Comparison of ENCODE assay signal across 8 cellular contexts in the genomic region with DNA sequence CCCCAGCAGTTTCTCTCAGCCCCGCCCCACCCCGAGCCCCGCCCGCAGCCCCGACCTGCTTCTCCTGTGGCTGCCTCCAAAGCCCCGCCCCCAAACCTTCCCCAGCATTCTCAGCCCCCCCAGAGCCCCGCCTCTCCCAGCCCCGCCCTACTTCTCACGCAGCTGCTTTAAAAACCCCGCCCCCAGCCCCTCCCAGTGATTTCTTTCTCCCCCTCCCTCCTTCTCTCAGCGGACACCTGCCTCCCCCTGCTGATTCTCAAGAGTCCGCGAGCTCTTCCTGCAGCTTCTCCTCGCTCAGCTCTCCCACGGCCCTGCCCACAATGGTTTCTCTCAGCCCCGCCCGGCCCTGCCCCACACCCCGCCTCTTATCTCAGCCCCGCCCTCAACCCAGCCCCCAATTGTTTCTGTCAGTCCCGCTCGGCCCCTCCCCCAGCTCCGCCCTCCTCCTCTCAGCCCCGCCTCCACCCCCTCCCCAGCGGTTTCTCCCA. TPM values are rescaled to one million over a fixed set of nuclear protein-coding genes. Genes with fewer than 3 reads are reported as not detected.
A peak's percentile ranks its signal among the peaks of the same experiment; 100 is the strongest.
DNase-seq lines count a peak whose midpoint lies in the region; TF ChIP-seq lines count a peak whose summit lies in the region.

No MANE protein-coding gene starts in this region.

- H2AFZ ChIP-seq in GM23248 (peak overlapping the region; percentile 89), MM.1S (ENCODE audit: low read length) (peak overlapping the region; percentile 65; the same call in 1 of the 2 replicates), SK-N-SH (ENCODE audit: low read depth) (0 out of 2 replicates have a peak overlapping the region, but pooled peaks have one; percentile 54), osteoblast (ENCODE audit: low read length) (no peak overlapping the region)

- H3K9me2 ChIP-seq in GM23248 (ENCODE audit: insufficient read depth), result no peaks in the 10 kb centered on the region
- no peaks in the 10 kb centered on the region for H3K9me2 ChIP-seq in MM.1S (replicated peaks; ENCODE audit: insufficient read depth, low read length)
- no peaks in the 10 kb centered on the region for H3K9me2 ChIP-seq in SK-N-SH

- intact Hi-C loops in Caco-2 (cut with micrococcal nuclease; ENCODE audit: unreplicated experiment) (no loop called here), testis (cut with DNase I; ENCODE audit: low total_unique reads) (no loop called here)

- TF ChIP-seq RAD21 in SK-N-SH (IDR thresholded peaks at IDR 0.05; ENCODE audit: low read length), result no peak

- H4K20me1 ChIP-seq in GM23248 (ENCODE audit: insufficient read depth) (no peaks in the 10 kb centered on the region), MM.1S (ENCODE audit: insufficient read depth, low read length) (no peaks in the 10 kb centered on the region), SK-N-SH (ENCODE audit: insufficient read depth) (no peaks in the 10 kb centered on the region), osteoblast (ENCODE audit: insufficient read depth, low read length) (no peaks in the 10 kb centered on the region)

- no peaks in the 10 kb centered on the region for H3K4me1 Mint-ChIP-seq in Caco-2 (ENCODE audit: low read depth, unreplicated experiment)
- no peaks in the 10 kb centered on the region for H3K4me1 Mint-ChIP-seq in activated naive CD4-positive, alpha-beta T cell treated with anti-CD3 and anti-CD28 coated beads, Interleukin-2, amount 50 U/mL, for 24 hours
- H3K4me1 Mint-ChIP-seq in glutamatergic neuron (ENCODE audit: low read depth, unreplicated experiment), result no peaks in the 10 kb centered on the region

- H3K79me2 ChIP-seq in GM23248 (ENCODE audit: insufficient read depth), result 0 out of 2 replicates have a peak, but pooled peaks cover 8% of the 10 kb centered on the region
- H3K79me2 ChIP-seq in MM.1S (ENCODE audit: low read length), result peaks cover 7% of the 10 kb centered on the region; the same call in 1 of the 2 replicates
- no peaks in the 10 kb centered on the region for H3K79me2 ChIP-seq in SK-N-SH (ENCODE audit: insufficient read depth)
- H3K79me2 ChIP-seq in osteoblast (ENCODE audit: insufficient read depth, low read length), result peaks cover 4% of the 10 kb centered on the region

- TF ChIP-seq CTCF in Caco-2 (IDR thresholded peaks at IDR 0.05; ENCODE audit: insufficient read depth in 1 of 2, low read depth in 1 of 2, low read length in 1 of 2, severe bottlenecking in 1 of 2, unreplicated experiment in 1 of 2) (no peak), MM.1S (IDR thresholded peaks at IDR 0.05; ENCODE audit: low read length) (no peak), SK-N-SH (IDR thresholded peaks at IDR 0.05) (no peak), glutamatergic neuron (IDR thresholded peaks at IDR 0.05; ENCODE audit: partially characterized antibody, unreplicated experiment) (no peak), osteoblast (IDR thresholded peaks at IDR 0.05; ENCODE audit: extremely low read depth, low read depth, low read length) (no peak), testis (IDR thresholded peaks at IDR 0.05) (no peak)

- H3K27ac Mint-ChIP-seq in Caco-2 (ENCODE audit: unreplicated experiment) (peak overlapping the region; percentile 98), glutamatergic neuron (ENCODE audit: unreplicated experiment) (peak overlapping the region; percentile 98)
- peak overlapping the region; percentile 96 for H3K27ac Mint-ChIP-seq in activated naive CD4-positive, alpha-beta T cell treated with anti-CD3 and anti-CD28 coated beads, Interleukin-2, amount 50 U/mL, for 24 hours

- DNase-seq in Caco-2 (peak; percentile 84 to 92), GM23248 (peak; percentile 91), MM.1S (peak; percentile 81), SK-N-SH (peak; percentile 84), glutamatergic neuron (peak; percentile 88), osteoblast (ENCODE audit: insufficient read length, low spot score, missing footprints) (peak; percentile 88), testis (peak; percentile 96)

- POLR2A ChIA-PET in Caco-2 (lab: Charles Lee), result interaction anchor here (0.5 to 2.1 kb wide), 7 partner anchors 12 to 1693 kb away, joined by 3 to 7 read pairs (median 4); no protein-coding TSS in a partner anchor
- POLR2A ChIA-PET in SK-N-SH (lab: Yijun Ruan, JAX), result interaction anchor here (0.8 to 2.7 kb wide), 5 partner anchors 12 to 398 kb away, joined by 3 to 18 read pairs (median 7); a partner anchor contains a TSS

- 1% methylated on average over 24 of the region's 24 CpGs; no CpG with 5 or more reads in 1 of the 2 experiments for WGBS in GM23248 (ENCODE audit: low coverage in 1 of 2, low lambda C conversion rate in 2 of 2, missing lambda C conversion rate in 2 of 2), 2 experiments
- WGBS in SK-N-SH (ENCODE audit: low lambda C conversion rate), result 25% methylated on average over 24 of the region's 24 CpGs
- 0 to 20% methylated on average over 1 of the region's 24 CpGs for WGBS in testis, 2 donors

- H3K9ac ChIP-seq in GM23248 (peak overlapping the region; percentile 92), MM.1S (ENCODE audit: low read length) (peak overlapping the region; percentile 96), SK-N-SH (peak overlapping the region; percentile 69; the same call in 1 of the 2 replicates)

- H3K4me1 ChIP-seq in Caco-2 (no peaks in the 10 kb centered on the region), GM23248 (ENCODE audit: insufficient read depth) (no peaks in the 10 kb centered on the region), MM.1S (ENCODE audit: low read length) (no peaks in the 10 kb centered on the region), SK-N-SH (ENCODE audit: control insufficient read depth in 1 of 2, insufficient read depth in 2 of 2, low read depth in 1 of 2, low read length in 1 of 2) (peaks cover 0 to 7% of the 10 kb centered on the region in 2 experiments; a peak in 1 of 4 replicates), osteoblast (ENCODE audit: insufficient read depth, low read length) (peaks cover 4% of the 10 kb centered on the region), testis (peaks cover 3% of the 10 kb centered on the region)

- in situ Hi-C loops in GM23248 (cut with MboI), result no loop called here

- H3K27me3 ChIP-seq in Caco-2 (replicated peaks; ENCODE audit: control insufficient read depth, insufficient read depth, low read length) (no peaks in the 10 kb centered on the region), GM23248 (replicated peaks; ENCODE audit: insufficient read depth) (no peaks in the 10 kb centered on the region), MM.1S (replicated peaks; ENCODE audit: insufficient read depth, low read length) (no peaks in the 10 kb centered on the region), SK-N-SH (ENCODE audit: insufficient read depth) (no peaks in the 10 kb centered on the region), osteoblast (ENCODE audit: insufficient read depth, low read length) (no peaks in the 10 kb centered on the region), testis (no peaks in the 10 kb centered on the region)

- H3K36me3 ChIP-seq in Caco-2 (ENCODE audit: control insufficient read depth, insufficient read depth, low read length), result no peaks in the 10 kb centered on the region
- H3K36me3 ChIP-seq in GM23248 (ENCODE audit: low read depth), result no peaks in the 10 kb centered on the region
- no peaks in the 10 kb centered on the region for H3K36me3 ChIP-seq in MM.1S (replicated peaks; ENCODE audit: insufficient read depth, low read length)
- H3K36me3 ChIP-seq in SK-N-SH (replicated peaks in 1 of 2; ENCODE audit: control insufficient read depth in 1 of 2, insufficient read depth in 2 of 2, low read length in 1 of 2), result no peaks in the 10 kb centered on the region
- no peaks in the 10 kb centered on the region for H3K36me3 ChIP-seq in osteoblast (ENCODE audit: insufficient read depth, low read length)
- H3K36me3 ChIP-seq in testis (ENCODE audit: low read depth, missing control alignments), result no peaks in the 10 kb centered on the region

- no peak for TF ChIP-seq POLR2A in testis (IDR thresholded peaks at IDR 0.05)

- H3K4me2 ChIP-seq in GM23248 (ENCODE audit: unreplicated experiment) (no peak overlapping the region), MM.1S (ENCODE audit: low read depth, low read length) (peak overlapping the region; percentile 63; the same call in 1 of the 2 replicates), SK-N-SH (peak overlapping the region; percentile 78; the same call in 1 of the 2 replicates), osteoblast (ENCODE audit: insufficient read depth, low read length) (peak overlapping the region; percentile 57)

- H3K4me3 Mint-ChIP-seq in Caco-2 (ENCODE audit: unreplicated experiment) (peak overlapping the region; percentile 89), glutamatergic neuron (ENCODE audit: unreplicated experiment) (peak overlapping the region; percentile 90)
- H3K4me3 Mint-ChIP-seq in activated naive CD4-positive, alpha-beta T cell treated with anti-CD3 and anti-CD28 coated beads, Interleukin-2, amount 50 U/mL, for 24 hours, result peak overlapping the region; percentile 85

- no peak for TF ChIP-seq EP300 in SK-N-SH (IDR thresholded peaks at IDR 0.05; ENCODE audit: borderline replicate concordance in 1 of 2, low read depth in 1 of 2, low read length in 1 of 2)

- no peaks in the 10 kb centered on the region for H3K9me3 ChIP-seq in Caco-2
- no peaks in the 10 kb centered on the region for H3K9me3 ChIP-seq in GM23248 (ENCODE audit: low read depth)
- H3K9me3 ChIP-seq in MM.1S (replicated peaks; ENCODE audit: insufficient read depth, low read length), result no peaks in the 10 kb centered on the region
- H3K9me3 ChIP-seq in SK-N-SH, result no peaks in the 10 kb centered on the region
- no peaks in the 10 kb centered on the region for H3K9me3 ChIP-seq in osteoblast (ENCODE audit: low read depth, low read length)
- H3K9me3 ChIP-seq in testis, result no peaks in the 10 kb centered on the region

- H3K36me3 Mint-ChIP-seq in Caco-2 (ENCODE audit: insufficient read depth, unreplicated experiment) (peaks cover 6% of the 10 kb centered on the region), glutamatergic neuron (ENCODE audit: unreplicated experiment) (no peaks in the 10 kb centered on the region)
- H3K36me3 Mint-ChIP-seq in activated naive CD4-positive, alpha-beta T cell treated with anti-CD3 and anti-CD28 coated beads, Interleukin-2, amount 50 U/mL, for 24 hours, result no peaks in the 10 kb centered on the region

- H3K9me3 Mint-ChIP-seq in Caco-2 (ENCODE audit: unreplicated experiment) (no peaks in the 10 kb centered on the region), glutamatergic neuron (ENCODE audit: unreplicated experiment) (peaks cover 4% of the 10 kb centered on the region)
- H3K9me3 Mint-ChIP-seq in activated naive CD4-positive, alpha-beta T cell treated with anti-CD3 and anti-CD28 coated beads, Interleukin-2, amount 50 U/mL, for 24 hours, result no peaks in the 10 kb centered on the region

- H3K27me3 Mint-ChIP-seq in Caco-2 (ENCODE audit: insufficient read depth, unreplicated experiment), result no peaks in the 10 kb centered on the region
- no peaks in the 10 kb centered on the region for H3K27me3 Mint-ChIP-seq in activated naive CD4-positive, alpha-beta T cell treated with anti-CD3 and anti-CD28 coated beads, Interleukin-2, amount 50 U/mL, for 24 hours
- no peaks in the 10 kb centered on the region for H3K27me3 Mint-ChIP-seq in glutamatergic neuron (ENCODE audit: unreplicated experiment)

- BruUV-seq in Caco-2 (replicated peaks; lab: Mats Ljungman, UMichigan), result no TSS peak

- H3F3A ChIP-seq in GM23248 (ENCODE audit: insufficient read depth) (no peaks in the 10 kb centered on the region), MM.1S (ENCODE audit: insufficient read depth, low read length) (0 out of 2 replicates have a peak, but pooled peaks cover 4% of the 10 kb centered on the region), SK-N-SH (replicated peaks; ENCODE audit: insufficient read depth) (no peaks in the 10 kb centered on the region)

- H3K27ac ChIP-seq in GM23248 (peak overlapping the region; percentile 99), MM.1S (ENCODE audit: low read length) (peak overlapping the region; percentile 98), SK-N-SH (ENCODE audit: low read depth in 2 of 2, low read length in 1 of 2) (peak overlapping the region; percentile 88 to 93), osteoblast (ENCODE audit: low read depth, low read length) (peak overlapping the region; percentile 91), testis (peak overlapping the region; percentile 86 to 88)

- H3K4me3 ChIP-seq in Caco-2 (ENCODE audit: low read depth, low read length) (peak overlapping the region; percentile 77), GM23248 (peak overlapping the region; percentile 96), MM.1S (ENCODE audit: low read length) (peak overlapping the region; percentile 83), SK-N-SH (ENCODE audit: low read depth in 2 of 2, low read length in 1 of 2) (peak overlapping the region; percentile 63 to 73), osteoblast (ENCODE audit: insufficient read depth, low read length) (peak overlapping the region; percentile 82), testis (peak overlapping the region; percentile 54 to 65)

- CTCF ChIA-PET in Caco-2 (lab: Charles Lee), result interaction anchor here (0.6 to 2.6 kb wide), 6 partner anchors 12 to 886 kb away, joined by 5 to 36 read pairs (median 6); a partner anchor contains a TSS
- CTCF ChIA-PET in SK-N-SH (lab: Yijun Ruan, JAX), result interaction anchor here (1.0 to 1.8 kb wide), 2 partner anchors 34 to 36 kb away, joined by 3 to 5 read pairs; a partner anchor contains a TSS

RNA-seq across cellular contexts. Expression of a gene that starts 0.6 kb away (rescaled TPM):
- total RNA-seq in Caco-2 (2022), result 7.1 and 10.2 TPM in 2 replicates
- 10.4 and 10.6 TPM in 2 replicates for total RNA-seq in GM23248 (2014; rRNA removed; shearing (Covaris generic))
- 12.0 and 12.3 TPM in 2 replicates for polyA plus RNA-seq in GM23248 (2016; fragmentation: Nextera tagmentation; extraction: Ambion mirVana)
- 16.3 and 16.5 TPM in 2 replicates for polyA plus RNA-seq in SK-N-SH (2012; rRNA removed)
- polyA plus RNA-seq in SK-N-SH (2012; cell fraction: cytosol; rRNA removed), result 12.3 and 12.8 TPM in 2 replicates
- polyA plus RNA-seq in SK-N-SH (2012; cell fraction: nucleus; rRNA removed), result 43.3 and 55.3 TPM in 2 replicates
- 27.7 TPM for total RNA-seq in glutamatergic neuron (ENCODE audit: unreplicated experiment)
- total RNA-seq in osteoblast, result 12.1 and 13.0 TPM in 2 replicates
- 10 to 100 TPM; 10.6 to 12.0 TPM for total RNA-seq in testis
- 13.4 TPM for polyA plus RNA-seq in testis (ENCODE audit: insufficient read depth, low read depth, low replicate concordance)

RNA-seq across cellular contexts. Expression of a gene that starts 9.5 kb away (rescaled TPM):
- total RNA-seq in Caco-2 (2022) (not detected in 2 replicates), glutamatergic neuron (ENCODE audit: unreplicated experiment) (not detected), osteoblast (not detected in 2 replicates), testis (1 to 10 TPM; 5.6 to 8.7 TPM)
- not detected in 2 replicates for total RNA-seq in GM23248 (2014; rRNA removed; shearing (Covaris generic))
- polyA plus RNA-seq in GM23248 (2016; fragmentation: Nextera tagmentation; extraction: Ambion mirVana) (not detected in 2 replicates), SK-N-SH (2012; rRNA removed) (not detected in 2 replicates), testis (ENCODE audit: insufficient read depth, low read depth, low replicate concordance) (16.6 TPM)
- not detected in 2 replicates for polyA plus RNA-seq in SK-N-SH (2012; cell fraction: cytosol; rRNA removed)
- not detected in 2 replicates for polyA plus RNA-seq in SK-N-SH (2012; cell fraction: nucleus; rRNA removed)

RNA-seq across cellular contexts. Expression of a gene that starts 35.1 kb away (rescaled TPM):
- total RNA-seq in Caco-2 (2022) (35.1 and 37.8 TPM in 2 replicates), glutamatergic neuron (ENCODE audit: unreplicated experiment) (86.4 TPM), osteoblast (48.9 and 50.4 TPM in 2 replicates), testis (10 to 100 TPM; 30.2 to 38.4 TPM)
- total RNA-seq in GM23248 (2014; rRNA removed; shearing (Covaris generic)), result 38.2 and 47.7 TPM in 2 replicates
- polyA plus RNA-seq in GM23248 (2016; fragmentation: Nextera tagmentation; extraction: Ambion mirVana) (78.4 and 79.5 TPM in 2 replicates), SK-N-SH (2012; rRNA removed) (78.4 and 103 TPM in 2 replicates), testis (ENCODE audit: insufficient read depth, low read depth, low replicate concordance) (25.3 TPM)
- polyA plus RNA-seq in SK-N-SH (2012; cell fraction: cytosol; rRNA removed), result 80.5 and 85.0 TPM in 2 replicates
- 84.6 and 97.3 TPM in 2 replicates for polyA plus RNA-seq in SK-N-SH (2012; cell fraction: nucleus; rRNA removed)

RNA-seq across cellular contexts. Expression of a gene that starts 47.1 kb away (rescaled TPM):
- not detected in 2 replicates for total RNA-seq in Caco-2 (2022)
- not detected in 2 replicates for total RNA-seq in GM23248 (2014; rRNA removed; shearing (Covaris generic))
- not detected in 2 replicates for polyA plus RNA-seq in GM23248 (2016; fragmentation: Nextera tagmentation; extraction: Ambion mirVana)
- 0.37 and 0.38 TPM in 2 replicates for polyA plus RNA-seq in SK-N-SH (2012; rRNA removed)
- polyA plus RNA-seq in SK-N-SH (2012; cell fraction: cytosol; rRNA removed), result 0.22 and 0.42 TPM in 2 replicates
- 0.17 and 0.22 TPM in 2 replicates for polyA plus RNA-seq in SK-N-SH (2012; cell fraction: nucleus; rRNA removed)
- total RNA-seq in glutamatergic neuron (ENCODE audit: unreplicated experiment), result not detected
- total RNA-seq in osteoblast, result not detected in 2 replicates
- total RNA-seq in testis, result 10 to 100 TPM; 18.6 to 24.6 TPM
- polyA plus RNA-seq in testis (ENCODE audit: insufficient read depth, low read depth, low replicate concordance), result 11.0 TPM

RNA-seq across cellular contexts. Expression of a gene that starts 54.9 kb away (rescaled TPM):
- 0.23 TPM in 1 of 2 replicates, not detected in the other for total RNA-seq in Caco-2 (2022)
- 0.43 TPM in 1 of 2 replicates, not detected in the other for total RNA-seq in GM23248 (2014; rRNA removed; shearing (Covaris generic))
- not detected in 2 replicates for polyA plus RNA-seq in GM23248 (2016; fragmentation: Nextera tagmentation; extraction: Ambion mirVana)
- polyA plus RNA-seq in SK-N-SH (2012; rRNA removed), result 0.06 and 0.07 TPM in 2 replicates
- 0.05 and 0.13 TPM in 2 replicates for polyA plus RNA-seq in SK-N-SH (2012; cell fraction: cytosol; rRNA removed)
- polyA plus RNA-seq in SK-N-SH (2012; cell fraction: nucleus; rRNA removed), result 0.13 and 0.52 TPM in 2 replicates
- 1.0 TPM for total RNA-seq in glutamatergic neuron (ENCODE audit: unreplicated experiment)
- total RNA-seq in osteoblast, result 0.36 TPM in 1 of 2 replicates, not detected in the other
- 1 to 10 TPM; 4.8 to 5.6 TPM for total RNA-seq in testis
- 11.8 TPM for polyA plus RNA-seq in testis (ENCODE audit: insufficient read depth, low read depth, low replicate concordance)

Comparison
In these comparisons a context has a peak if more than half of its experiments do, and no peak if none do; other contexts are left out.
1. Peak in every context shown above with its lines: DNase-seq, H3K4me3 ChIP-seq and H3K27ac ChIP-seq.